8 cellular contexts compared by ENCODE assay signal in genomic region chr18:61606759-61607158, GRCh38.
DNase-seq lines count a peak whose midpoint lies in the region; ATAC-seq and TF ChIP-seq lines count a peak whose summit lies in the region.

No MANE protein-coding gene starts in this region.

- ATAC-seq in HG03521 (IDR thresholded peaks at IDR 0.05; ENCODE audit: unreplicated experiment), result no peak

- H3K79me1 ChIP-seq in H9 (ENCODE audit: insufficient read depth, low read depth, low read length, poor library complexity, severe bottlenecking), result no peaks in the 10 kb centered on the region

- no peaks in the 10 kb centered on the region for H3K36me3 ChIP-seq in sigmoid colon

- no peaks in the 10 kb centered on the region for H3K27me3 ChIP-seq in H9 (ENCODE audit: insufficient read depth, low read length)
- no peaks in the 10 kb centered on the region for H3K27me3 ChIP-seq in sigmoid colon

- peaks cover 15 to 19% of the 10 kb centered on the region in 2 experiments for H3K9me3 Mint-ChIP-seq in H9
- H3K9me3 Mint-ChIP-seq in glutamatergic neuron (ENCODE audit: unreplicated experiment), result no peaks in the 10 kb centered on the region

- H3K23ac ChIP-seq in H9 (ENCODE audit: insufficient read length, low read depth, low read length), result no peak overlapping the region

- DNase-seq in H9, result peak; percentile 86
- DNase-seq in UCSD-AML1 (lab: John Stamatoyannopoulos, UW; ENCODE audit: unreplicated experiment), result peak; percentile 72
- DNase-seq in cardiac septum (ENCODE audit: low spot score), result peak; percentile 89
- peak; percentile 72 for DNase-seq in sigmoid colon
- no peak for DNase-seq in NCI-H748 (lab: John Stamatoyannopoulos, UW; ENCODE audit: unreplicated experiment)
- DNase-seq in glutamatergic neuron, result no peak
- no peak for DNase-seq in stimulated activated CD4-positive, alpha-beta T cell treated with anti-CD3 and anti-CD28 coated beads, Interleukin-4, amount 100 ng/mL, for 24 hours

- H3K4me3 Mint-ChIP-seq in H9, result peak overlapping the region; percentile 48 to 57; a peak in 4 of 5 replicates
- no peak overlapping the region for H3K4me3 Mint-ChIP-seq in glutamatergic neuron (ENCODE audit: unreplicated experiment)

- H3K4me2 ChIP-seq in H9 (ENCODE audit: insufficient read depth, insufficient read length, low read length), result peak overlapping the region; percentile 72

- no peaks in the 10 kb centered on the region for H4K20me1 ChIP-seq in H9 (ENCODE audit: control insufficient read depth, insufficient read depth, insufficient read length)

- H3K18ac ChIP-seq in H9 (ENCODE audit: insufficient read length, low read depth, low read length), result no peak overlapping the region

- H3K4me1 ChIP-seq in H9 (ENCODE audit: insufficient read depth, low read length) (no peaks in the 10 kb centered on the region; the same call in 1 of the 2 replicates), sigmoid colon (peaks cover 0 to 9% (median 3%) of the 10 kb centered on the region in 4 donors)

- peak overlapping the region in 2 of 3 experiments; percentile 82 to 95; a peak in 4 of 7 replicates for H3K27ac Mint-ChIP-seq in H9
- no peak overlapping the region for H3K27ac Mint-ChIP-seq in glutamatergic neuron (ENCODE audit: unreplicated experiment)

- no peak overlapping the region for H4K91ac ChIP-seq in H9 (ENCODE audit: insufficient read length, low read depth, low read length)

- H4K5ac ChIP-seq in H9 (ENCODE audit: insufficient read length, low read depth, low read length), result no peak overlapping the region

- no peak overlapping the region for H2BK15ac ChIP-seq in H9 (ENCODE audit: low read depth, low read length)

- H3K56ac ChIP-seq in H9 (ENCODE audit: insufficient read length, low read depth, low read length), result no peak overlapping the region

- no peak overlapping the region for H2BK120ac ChIP-seq in H9 (ENCODE audit: low read depth, low read length, poor library complexity, severe bottlenecking)

- H3K23me2 ChIP-seq in H9 (ENCODE audit: insufficient read length, low read depth, low read length, poor library complexity, severe bottlenecking), result peaks cover 6% of the 10 kb centered on the region

- TF ChIP-seq POLR2A in sigmoid colon (IDR thresholded peaks at IDR 0.05), result no peak

- peaks cover 4 to 22% (median 11%) of the 10 kb centered on the region in 3 experiments; a peak in 6 of 7 replicates for H3K36me3 Mint-ChIP-seq in H9 (ENCODE audit: insufficient read depth in 1 of 3, low read depth in 3 of 3)
- H3K36me3 Mint-ChIP-seq in glutamatergic neuron (ENCODE audit: unreplicated experiment), result no peaks in the 10 kb centered on the region

- H3K9me3 ChIP-seq in H9 (ENCODE audit: control insufficient read depth, low read depth, low read length) (no peaks in the 10 kb centered on the region), sigmoid colon (no peaks in the 10 kb centered on the region)

- H2BK12ac ChIP-seq in H9 (ENCODE audit: insufficient read length, low read depth, low read length), result no peak overlapping the region

- TF ChIP-seq EP300 in sigmoid colon (IDR thresholded peaks at IDR 0.05), result no peak

- peak overlapping the region; percentile 16 for H3K9ac ChIP-seq in H9 (ENCODE audit: extremely low read depth, insufficient read length, low read length)

- no peak overlapping the region for H2BK20ac ChIP-seq in H9 (ENCODE audit: low read depth, low read length, poor library complexity, severe bottlenecking)

- H3K4me1 Mint-ChIP-seq in H9 (peaks cover 15 to 30% of the 10 kb centered on the region in 2 experiments), glutamatergic neuron (ENCODE audit: low read depth, unreplicated experiment) (peaks cover 5% of the 10 kb centered on the region)

- H2BK5ac ChIP-seq in H9 (ENCODE audit: insufficient read length, low read length), result no peak overlapping the region

- no peak overlapping the region for H3K4ac ChIP-seq in H9 (ENCODE audit: low read depth, low read length)

- H3K27ac ChIP-seq in H9 (ENCODE audit: insufficient read length, low read depth, low read length) (peak overlapping the region; percentile 49), sigmoid colon (peak overlapping the region in 2 of 4 donors; percentile 24 to 33)

- no peak overlapping the region for H2AK5ac ChIP-seq in H9 (ENCODE audit: insufficient read length, low read length)

- WGBS in H9 (ENCODE audit: extremely low coverage, insufficient read length, low lambda C conversion rate), result no CpG with 5 or more reads among the region's 5 CpGs
- 10 to 48% methylated on average over 5 of the region's 5 CpGs for WGBS in sigmoid colon, 2 donors

- H3K79me2 ChIP-seq in H9 (ENCODE audit: insufficient read depth, low read length), result 0 out of 2 replicates have a peak, but pooled peaks cover 3% of the 10 kb centered on the region

- peak overlapping the region in 2 of 4 donors; percentile 2 to 5 for H3K4me3 ChIP-seq in sigmoid colon

- peaks cover 1% of the 10 kb centered on the region; the same call in 1 of the 2 replicates for H3K27me3 Mint-ChIP-seq in H9 (ENCODE audit: low read depth)
- no peaks in the 10 kb centered on the region for H3K27me3 Mint-ChIP-seq in glutamatergic neuron (ENCODE audit: unreplicated experiment)

- intact Hi-C loops in cardiac septum (cut with DNase I), result no loop called here
- intact Hi-C loops in sigmoid colon (cut with DNase I), result no loop called here

- no peak overlapping the region for H3K14ac ChIP-seq in H9 (ENCODE audit: insufficient read depth, low read length)

- H4K8ac ChIP-seq in H9 (replicated peaks; ENCODE audit: insufficient read length, low read depth, low read length), result no peak overlapping the region

- no peak overlapping the region for H3T11ph ChIP-seq in H9 (ENCODE audit: low read length)

- H2AFZ ChIP-seq in H9 (ENCODE audit: low read length), result no peak overlapping the region

- TF ChIP-seq CTCF in H9 (conservative IDR thresholded peaks at IDR 0.05) (no peak), sigmoid colon (IDR thresholded peaks at IDR 0.05) (no peak), glutamatergic neuron (IDR thresholded peaks at IDR 0.05; ENCODE audit: partially characterized antibody, unreplicated experiment) (no peak)

Comparison
In these comparisons a context has a peak if more than half of its experiments do, and no peak if none do; other contexts are left out.
1. DNase-seq: peak in H9 (single experiment), UCSD-AML1 (single experiment), cardiac septum (single experiment) and sigmoid colon (single experiment); none in NCI-H748 (single experiment), glutamatergic neuron (single experiment) and stimulated activated CD4-positive, alpha-beta T cell treated with anti-CD3 and anti-CD28 coated beads, Interleukin-4, amount 100 ng/mL, for 24 hours (single experiment).